ENCODE assay signal across 8 cellular contexts in the genomic region with DNA sequence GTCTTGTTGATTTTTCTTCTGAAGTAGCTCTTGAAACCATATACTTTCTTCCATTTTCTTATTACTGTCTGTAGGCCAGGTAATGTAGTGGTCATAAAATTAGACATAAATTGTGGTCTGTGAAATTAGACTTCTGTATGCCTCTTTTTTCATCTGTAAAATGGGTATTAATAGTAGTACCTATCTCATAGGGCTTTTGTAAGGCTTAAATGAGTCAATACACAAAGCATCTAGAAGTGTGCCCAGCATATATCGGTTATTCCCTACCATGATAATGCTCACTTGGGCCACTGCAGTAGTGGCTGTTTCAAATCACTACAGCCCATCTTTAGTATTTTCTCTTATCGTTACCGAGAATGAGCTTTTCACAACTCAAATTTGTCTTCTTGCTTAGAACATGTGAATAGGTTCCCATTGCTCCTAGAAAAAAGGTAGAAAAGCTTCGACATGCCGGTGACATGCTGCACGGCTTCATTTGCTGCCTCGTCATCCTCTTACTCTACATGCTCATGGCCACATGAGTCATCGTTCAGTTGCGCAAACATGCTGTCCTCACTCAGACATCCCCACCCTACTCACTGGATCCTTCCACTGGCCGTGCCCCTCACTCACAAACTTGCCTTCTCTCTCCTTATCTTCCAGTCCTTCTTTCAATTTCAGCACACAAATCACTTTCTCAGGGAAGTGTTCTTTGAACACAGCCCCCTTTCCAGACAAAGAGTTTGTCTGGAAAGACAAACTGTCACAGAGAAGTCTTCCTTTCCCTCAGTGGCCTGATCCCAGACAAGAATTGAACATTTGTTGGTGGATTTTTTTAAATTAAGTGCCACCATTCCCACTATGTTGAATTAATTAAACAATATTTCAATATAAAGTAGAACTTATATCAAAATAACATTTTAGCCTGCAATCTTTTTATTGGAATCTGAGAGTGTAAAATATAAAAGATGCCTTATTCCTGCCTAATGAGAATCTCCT. TPM values are rescaled to one million over a fixed set of nuclear protein-coding genes. Genes with fewer than 3 reads are reported as not detected.
DNase-seq lines count a peak whose midpoint lies in the region; ATAC-seq and TF ChIP-seq lines count a peak whose summit lies in the region.

No MANE protein-coding gene starts in this region.

- CTCF ChIA-PET in MCF 10A (lab: Yijun Ruan, JAX) (interaction anchor here (0.7 to 9.1 kb wide), 18 partner anchors 16 to 434 kb away, joined by 3 to 114 read pairs (median 4); a partner anchor contains a TSS), WTC11 (lab: Charles Lee) (interaction anchor here (0.6 to 2.7 kb wide), 9 partner anchors 24 to 353 kb away, joined by 3 to 22 read pairs (median 3); no protein-coding TSS in a partner anchor)

- POLR2A ChIA-PET in MCF 10A (lab: Yijun Ruan, JAX) (interaction anchor here (0.8 to 2.9 kb wide), 13 partner anchors 13 to 432 kb away, joined by 3 to 33 read pairs (median 4); a partner anchor contains a TSS), WTC11 (lab: Charles Lee) (no interaction called here)

- BruUV-seq in MCF 10A (replicated peaks; lab: Mats Ljungman, UMichigan) = no TSS peak

- H3K27me3 ChIP-seq in breast epithelium = no peaks in the 10 kb centered on the region
- H3K27me3 ChIP-seq in uterus = no peaks in the 10 kb centered on the region

- peak; percentile 95 for DNase-seq in MCF 10A (ENCODE audit: unreplicated experiment)
- DNase-seq in breast epithelium (ENCODE audit: low spot score in 2 of 2) = no peak
- DNase-seq in WTC11 (ENCODE audit: low spot score) = no peak
- DNase-seq in kidney tubule cell (ENCODE audit: low spot score) = peak; percentile 37
- DNase-seq in uterus = peak; percentile 34 to 61
- DNase-seq in NCI-H345 treated with DMSO at 0.1 percent for 48 hours (lab: John Stamatoyannopoulos, UW; ENCODE audit: unreplicated experiment) = no peak
- DNase-seq in cerebellar nuclear complex (lab: John Stamatoyannopoulos, UW) = no peak

- H3K36me3 ChIP-seq in breast epithelium (no peaks in the 10 kb centered on the region), uterus (no peaks in the 10 kb centered on the region)

- TF ChIP-seq POLR2A in breast epithelium (IDR thresholded peaks at IDR 0.05) = no peak
- TF ChIP-seq POLR2A in uterus (IDR thresholded peaks at IDR 0.05) = no peak

- H3K4me3 Mint-ChIP-seq in MCF 10A (ENCODE audit: unreplicated experiment) = peak overlapping the region; percentile 7
- H3K4me3 Mint-ChIP-seq in WTC11 = no peak overlapping the region

- H3K27me3 Mint-ChIP-seq in MCF 10A (ENCODE audit: insufficient read depth, unreplicated experiment) (no peaks in the 10 kb centered on the region), WTC11 (ENCODE audit: low read depth) (no peaks in the 10 kb centered on the region)

- no peak for TF ChIP-seq CTCF in MCF 10A (IDR thresholded peaks at IDR 0.05; ENCODE audit: unreplicated experiment)
- TF ChIP-seq CTCF in breast epithelium (IDR thresholded peaks at IDR 0.05) = no peak
- no peak for TF ChIP-seq CTCF in WTC11 (IDR thresholded peaks at IDR 0.05)
- no peak for TF ChIP-seq CTCF in uterus (IDR thresholded peaks at IDR 0.05)

- H3K27ac Mint-ChIP-seq in MCF 10A (ENCODE audit: low read depth, unreplicated experiment) = peak overlapping the region; percentile 87
- no peak overlapping the region for H3K27ac Mint-ChIP-seq in WTC11

- H3K4me1 Mint-ChIP-seq in MCF 10A (ENCODE audit: insufficient read depth, unreplicated experiment) = peaks cover 43% of the 10 kb centered on the region
- peaks cover 35% of the 10 kb centered on the region for H3K4me1 Mint-ChIP-seq in WTC11

- H3K9me3 ChIP-seq in breast epithelium (no peaks in the 10 kb centered on the region), uterus (no peaks in the 10 kb centered on the region)

- H3K9me3 Mint-ChIP-seq in MCF 10A (ENCODE audit: unreplicated experiment) (peaks cover 4% of the 10 kb centered on the region), WTC11 (peaks cover 3% of the 10 kb centered on the region; the same call in 1 of the 2 replicates)

- H3K27ac ChIP-seq in breast epithelium (no peak overlapping the region), uterus (no peak overlapping the region)

- H3K4me3 ChIP-seq in breast epithelium (no peak overlapping the region), uterus (no peak overlapping the region)

- no peak for ATAC-seq in WTC11
- no peak for ATAC-seq in HG03039 (IDR thresholded peaks at IDR 0.05; ENCODE audit: unreplicated experiment)

- H3K4me1 ChIP-seq in breast epithelium = no peaks in the 10 kb centered on the region
- no peaks in the 10 kb centered on the region for H3K4me1 ChIP-seq in uterus

- intact Hi-C loops in MCF 10A (cut with micrococcal nuclease) = loop anchor here (1.0 to 5.0 kb wide), 8 partner anchors 50 to 432 kb away; a partner anchor contains a TSS
- intact Hi-C loops in breast epithelium (cut with DNase I; ENCODE audit: low total_unique reads) = loop anchor here (5.0 kb wide), 1 partner anchor 354 kb away; no protein-coding TSS in a partner anchor
- intact Hi-C loops in uterus (cut with DNase I; ENCODE audit: low total_unique reads) = no loop called here

- H3K36me3 Mint-ChIP-seq in MCF 10A (ENCODE audit: insufficient read depth, unreplicated experiment) (no peaks in the 10 kb centered on the region), WTC11 (no peaks in the 10 kb centered on the region)

TF ChIP-seq in WTC11, 78 proteins besides CTCF, POLR2A, EP300 and RAD21:
- TF ChIP-seq, protein P1, sequence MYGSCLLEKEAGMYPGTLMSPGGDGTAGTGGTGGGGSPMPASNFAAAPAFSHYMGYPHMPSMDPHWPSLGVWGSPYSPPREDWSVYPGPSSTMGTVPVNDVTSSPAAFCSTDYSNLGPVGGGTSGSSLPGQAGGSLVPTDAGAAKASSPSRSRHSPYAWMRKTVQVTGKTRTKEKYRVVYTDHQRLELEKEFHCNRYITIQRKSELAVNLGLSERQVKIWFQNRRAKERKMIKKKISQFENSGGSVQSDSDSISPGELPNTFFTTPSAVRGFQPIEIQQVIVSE (CRISPR knock-in tag; IDR thresholded peaks at IDR 0.05; ENCODE audit: borderline replicate concordance) = no peak
- TF ChIP-seq GABPB1 (CRISPR knock-in tag; IDR thresholded peaks at IDR 0.05) (peak; percentile 87), ETV6 (CRISPR knock-in tag; IDR thresholded peaks at IDR 0.05) (no peak), GRHL2 (CRISPR knock-in tag; IDR thresholded peaks at IDR 0.05; ENCODE audit: insufficient replicate concordance, severe bottlenecking) (no peak)

RNA-seq across cellular contexts. Expression of a gene that starts 32.2 kb away (rescaled TPM):
- not detected in 2 replicates for total RNA-seq in MCF 10A (2022)
- under 1 TPM in 1 of 3 donors, not detected in 2; 0.80 TPM for total RNA-seq in breast epithelium
- total RNA-seq in WTC11 (2021) = not detected in 3 replicates
- total RNA-seq in uterus = under 1 TPM in 2 of 4 donors, not detected in 2; 0.14 to 0.21 TPM

RNA-seq across cellular contexts. Expression of a gene that starts 50.0 kb away (rescaled TPM):
- total RNA-seq in MCF 10A (2022) (28.1 and 29.8 TPM in 2 replicates), breast epithelium (1 to 10 TPM; 5.3 to 7.6 (median 6.2) TPM), WTC11 (2021) (7.2 to 9.7 TPM (median 7.4 TPM) in 3 replicates), uterus (10 to 100 TPM in 2 of 4 donors, 1 to 10 TPM in 2; 4.4 to 25.2 (median 11.4) TPM)

Comparison
In these comparisons a context has a peak if more than half of its experiments do, and no peak if none do; other contexts are left out.
1. DNase-seq: peak in MCF 10A (single experiment), kidney tubule cell (single experiment) and uterus (2 of 2); none in breast epithelium (0 of 2), WTC11 (single experiment), NCI-H345 treated with DMSO at 0.1 percent for 48 hours (single experiment) and cerebellar nuclear complex (0 of 2).